17 cellular contexts compared by ENCODE assay signal in the genomic region with DNA sequence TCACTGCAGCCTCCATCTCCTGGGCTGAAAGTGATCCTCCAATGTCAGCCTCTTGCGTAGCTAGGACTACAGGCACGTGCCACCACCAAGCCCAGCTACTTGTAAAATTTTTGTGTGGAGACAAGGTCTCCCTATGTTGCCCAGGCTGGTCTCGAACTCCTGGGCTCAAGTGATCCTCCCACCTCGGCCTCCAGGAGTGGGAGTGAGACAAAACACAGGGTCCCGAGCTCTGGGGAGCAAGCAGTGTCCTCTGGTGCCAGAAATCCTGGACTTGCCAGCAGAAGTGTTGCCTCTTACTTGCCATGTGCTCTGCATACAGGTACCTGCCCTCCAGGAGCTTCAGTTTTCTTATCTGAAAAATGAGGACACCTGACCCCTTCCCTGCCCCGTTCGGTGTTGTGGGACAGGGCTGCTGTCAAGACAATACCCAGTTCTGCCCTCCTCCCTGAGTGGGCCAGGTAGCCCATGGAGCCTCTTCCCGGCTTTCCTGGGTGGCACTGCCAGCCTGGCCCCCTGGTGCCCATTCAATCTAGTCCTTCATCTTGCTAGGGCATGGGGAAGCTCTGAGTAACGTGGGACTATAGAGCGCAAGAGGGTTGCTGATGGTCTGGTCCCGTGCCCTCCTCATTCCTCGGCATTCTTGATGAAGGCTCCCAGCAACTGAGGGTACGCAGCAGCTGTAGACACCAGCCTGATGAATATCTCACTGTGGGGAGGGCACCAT.
DNase-seq lines count a peak whose midpoint lies in the region; ATAC-seq and TF ChIP-seq lines count a peak whose summit lies in the region.
"Had no signal": no experiment of that assay in that cellular context is flagged by ENCODE, and none has a peak within 500 bp of the region (broad histone marks: within the 10 kb centered on the region; RNA-seq: fewer than 3 reads in every experiment).

No MANE protein-coding gene starts in this region.

- WGBS in H9 (ENCODE audit: extremely low coverage, insufficient read length, low lambda C conversion rate), result no CpG with 5 or more reads among the region's 13 CpGs
- WGBS in endodermal cell (ENCODE audit: insufficient coverage in 1 of 2, insufficient read length in 1 of 2), 2 experiments, result 83 to 91% methylated on average over 8 to 13 of the region's 13 CpGs

- H3K79me1 ChIP-seq in H9 (ENCODE audit: insufficient read depth, low read depth, low read length, poor library complexity, severe bottlenecking), result no peaks in the 10 kb centered on the region

- H2BK120ac ChIP-seq in H9 (ENCODE audit: low read depth, low read length, poor library complexity, severe bottlenecking), result no peak overlapping the region

- H3K18ac ChIP-seq in H9 (ENCODE audit: insufficient read length, low read depth, low read length), result no peak overlapping the region

- H3K27ac Mint-ChIP-seq in activated CD8-positive, alpha-beta memory T cell treated with anti-CD3 and anti-CD28 coated beads, Interleukin-2, amount 10 ng/mL, durations not matched to agents 7 days and 5 days, result no peak overlapping the region
- H3K27ac Mint-ChIP-seq in H9, result no peak overlapping the region
- no peak overlapping the region for H3K27ac Mint-ChIP-seq in endodermal cell
- H3K27ac Mint-ChIP-seq: B cell, IgD-negative memory B cell had no signal

- ATAC-seq in activated CD8-positive, alpha-beta memory T cell treated with anti-CD3 and anti-CD28 coated beads, Interleukin-2, amount 10 ng/mL, durations not matched to agents 7 days and 5 days, result no peak
- ATAC-seq in foreskin keratinocyte, result no peak

- no peak overlapping the region for H2AK5ac ChIP-seq in H9 (ENCODE audit: insufficient read length, low read length)

- H3K4me3 ChIP-seq in endodermal cell (ENCODE audit: low read length), result no peak overlapping the region
- no peak overlapping the region for H3K4me3 ChIP-seq in osteoblast (ENCODE audit: insufficient read depth, low read length)

- H3K27ac ChIP-seq in H9 (ENCODE audit: insufficient read length, low read depth, low read length) (no peak overlapping the region), endodermal cell (ENCODE audit: low read depth, low read length) (no peak overlapping the region), osteoblast (ENCODE audit: low read depth, low read length) (no peak overlapping the region), RWPE1 (no peak overlapping the region), foreskin keratinocyte (no peak overlapping the region)
- H3K27ac ChIP-seq: HL-60 had no signal

- H3K9me3 ChIP-seq in H9 (ENCODE audit: control insufficient read depth, low read depth, low read length), result no peaks in the 10 kb centered on the region
- no peaks in the 10 kb centered on the region for H3K9me3 ChIP-seq in endodermal cell (ENCODE audit: control insufficient read depth, low read length)
- no peaks in the 10 kb centered on the region for H3K9me3 ChIP-seq in osteoblast (ENCODE audit: low read depth, low read length)

- H3K14ac ChIP-seq in H9 (ENCODE audit: insufficient read depth, low read length), result no peak overlapping the region

- H3K9ac ChIP-seq in H9 (ENCODE audit: extremely low read depth, insufficient read length, low read length) (no peak overlapping the region), endodermal cell (ENCODE audit: extremely low read depth, low read length, poor library complexity, severe bottlenecking) (no peak overlapping the region)

- H3K56ac ChIP-seq in H9 (ENCODE audit: insufficient read length, low read depth, low read length), result no peak overlapping the region

- no peak overlapping the region for H2BK15ac ChIP-seq in H9 (ENCODE audit: low read depth, low read length)

- no peak overlapping the region for H2AFZ ChIP-seq in H9 (ENCODE audit: low read length)
- no peak overlapping the region for H2AFZ ChIP-seq in osteoblast (ENCODE audit: low read length)

- no peak overlapping the region for H4K91ac ChIP-seq in H9 (ENCODE audit: insufficient read length, low read depth, low read length)

- no peak overlapping the region for H2BK20ac ChIP-seq in H9 (ENCODE audit: low read depth, low read length, poor library complexity, severe bottlenecking)

- CTCF ChIA-PET in activated CD8-positive, alpha-beta memory T cell treated with anti-CD3 and anti-CD28 coated beads, Interleukin-2, amount 10 ng/mL, durations not matched to agents 7 days and 5 days (lab: Charles Lee), result no interaction called here
- CTCF ChIA-PET in RWPE1 (lab: Yijun Ruan, JAX), result no interaction called here

- H3K4me2 ChIP-seq in H9 (ENCODE audit: insufficient read depth, insufficient read length, low read length) (no peak overlapping the region), osteoblast (ENCODE audit: insufficient read depth, low read length) (no peak overlapping the region)

- H2BK5ac ChIP-seq in H9 (ENCODE audit: insufficient read length, low read length), result no peak overlapping the region

- no peak for TF ChIP-seq CTCF in H9 (conservative IDR thresholded peaks at IDR 0.05)
- no peak for TF ChIP-seq CTCF in endodermal cell (conservative IDR thresholded peaks at IDR 0.05)
- no peak for TF ChIP-seq CTCF in osteoblast (IDR thresholded peaks at IDR 0.05; ENCODE audit: extremely low read depth, low read depth, low read length)
- TF ChIP-seq CTCF in RWPE1 (conservative IDR thresholded peaks at IDR 0.05; ENCODE audit: low read depth), result no peak
- TF ChIP-seq CTCF in foreskin keratinocyte (conservative IDR thresholded peaks at IDR 0.05), result no peak

- H2BK12ac ChIP-seq in H9 (ENCODE audit: insufficient read length, low read depth, low read length), result no peak overlapping the region

- peak; percentile 27 for DNase-seq in activated CD8-positive, alpha-beta memory T cell treated with anti-CD3 and anti-CD28 coated beads, Interleukin-2, amount 10 ng/mL, durations not matched to agents 7 days and 5 days
- DNase-seq in activated CD8-positive, alpha-beta memory T cell treated with anti-CD3 and anti-CD28 coated beads, Interleukin-2, amount 50 U/mL, for 4 hours, result no peak
- DNase-seq in H9 (peak; percentile 14), endodermal cell (peak; percentile 29), osteoblast (ENCODE audit: insufficient read length, low spot score, missing footprints) (peak; percentile 49), RWPE1 (ENCODE audit: low spot score) (no peak), foreskin keratinocyte (no peak), SIG-M5 (lab: John Stamatoyannopoulos, UW) (no peak)
- DNase-seq: DMS79 treated with DMSO at 0.1 percent for 48 hours, Karpas-422, NCI-H1417 treated with DMSO at 0.1 percent for 48 hours, NCI-H1930, NCI-H226, NCI-H524 had no signal

- H3K4me1 Mint-ChIP-seq in activated CD8-positive, alpha-beta memory T cell treated with anti-CD3 and anti-CD28 coated beads, Interleukin-2, amount 10 ng/mL, durations not matched to agents 7 days and 5 days, result no peaks in the 10 kb centered on the region
- no peaks in the 10 kb centered on the region for H3K4me1 Mint-ChIP-seq in H9
- no peaks in the 10 kb centered on the region for H3K4me1 Mint-ChIP-seq in endodermal cell
- H3K4me1 Mint-ChIP-seq: B cell, IgD-negative memory B cell had no signal

- no peak overlapping the region for H3K4me3 Mint-ChIP-seq in activated CD8-positive, alpha-beta memory T cell treated with anti-CD3 and anti-CD28 coated beads, Interleukin-2, amount 10 ng/mL, durations not matched to agents 7 days and 5 days
- H3K4me3 Mint-ChIP-seq in H9, result no peak overlapping the region
- H3K4me3 Mint-ChIP-seq in endodermal cell, result no peak overlapping the region
- H3K4me3 Mint-ChIP-seq: B cell, IgD-negative memory B cell had no signal

- no peak overlapping the region for H4K8ac ChIP-seq in H9 (replicated peaks; ENCODE audit: insufficient read length, low read depth, low read length)

- H4K5ac ChIP-seq in H9 (ENCODE audit: insufficient read length, low read depth, low read length), result no peak overlapping the region

- POLR2A ChIA-PET in RWPE1 (lab: Yijun Ruan, JAX; ENCODE audit: low non-redundant PET), result no interaction called here

- H3K23me2 ChIP-seq in H9 (ENCODE audit: insufficient read length, low read depth, low read length, poor library complexity, severe bottlenecking), result no peaks in the 10 kb centered on the region

- H3K4ac ChIP-seq in H9 (ENCODE audit: low read depth, low read length), result no peak overlapping the region

- no peaks in the 10 kb centered on the region for H3K27me3 Mint-ChIP-seq in activated CD8-positive, alpha-beta memory T cell treated with anti-CD3 and anti-CD28 coated beads, Interleukin-2, amount 10 ng/mL, durations not matched to agents 7 days and 5 days
- peaks cover 30% of the 10 kb centered on the region for H3K27me3 Mint-ChIP-seq in H9 (ENCODE audit: low read depth)
- H3K27me3 Mint-ChIP-seq in endodermal cell (ENCODE audit: insufficient read depth), result peaks cover 11% of the 10 kb centered on the region

- H3K36me3 Mint-ChIP-seq in activated CD8-positive, alpha-beta memory T cell treated with anti-CD3 and anti-CD28 coated beads, Interleukin-2, amount 10 ng/mL, durations not matched to agents 7 days and 5 days, result no peaks in the 10 kb centered on the region
- H3K36me3 Mint-ChIP-seq in H9 (ENCODE audit: insufficient read depth in 1 of 3, low read depth in 3 of 3) (peaks cover 0 to 3% (median 1%) of the 10 kb centered on the region in 3 experiments; a peak in 4 of 7 replicates), endodermal cell (ENCODE audit: low read depth) (no peaks in the 10 kb centered on the region)
- H3K36me3 Mint-ChIP-seq: IgD-negative memory B cell had no signal

- H3K9me3 Mint-ChIP-seq in activated CD8-positive, alpha-beta memory T cell treated with anti-CD3 and anti-CD28 coated beads, Interleukin-2, amount 10 ng/mL, durations not matched to agents 7 days and 5 days (ENCODE audit: low read depth), result no peaks in the 10 kb centered on the region
- H3K9me3 Mint-ChIP-seq in H9 (peaks cover 4 to 6% of the 10 kb centered on the region in 2 experiments; a peak in 4 of 5 replicates), endodermal cell (peaks cover 3% of the 10 kb centered on the region)

- H3K23ac ChIP-seq in H9 (ENCODE audit: insufficient read length, low read depth, low read length), result no peak overlapping the region

- H3K79me2 ChIP-seq in H9 (ENCODE audit: insufficient read depth, low read length), result no peaks in the 10 kb centered on the region
- H3K79me2 ChIP-seq in osteoblast (ENCODE audit: insufficient read depth, low read length), result no peaks in the 10 kb centered on the region

- no peak overlapping the region for H3T11ph ChIP-seq in H9 (ENCODE audit: low read length)

- no peaks in the 10 kb centered on the region for H3K4me1 ChIP-seq in H9 (ENCODE audit: insufficient read depth, low read length)
- H3K4me1 ChIP-seq in endodermal cell (ENCODE audit: control insufficient read depth, insufficient read depth, low read length), result no peaks in the 10 kb centered on the region
- no peaks in the 10 kb centered on the region for H3K4me1 ChIP-seq in osteoblast (ENCODE audit: insufficient read depth, low read length)
- H3K4me1 ChIP-seq in foreskin keratinocyte, result no peaks in the 10 kb centered on the region

- H4K20me1 ChIP-seq in H9 (ENCODE audit: control insufficient read depth, insufficient read depth, insufficient read length) (no peaks in the 10 kb centered on the region), osteoblast (ENCODE audit: insufficient read depth, low read length) (no peaks in the 10 kb centered on the region)

- no peaks in the 10 kb centered on the region for H3K36me3 ChIP-seq in endodermal cell (ENCODE audit: control insufficient read depth, insufficient read depth, low read length)
- no peaks in the 10 kb centered on the region for H3K36me3 ChIP-seq in osteoblast (ENCODE audit: insufficient read depth, low read length)

- H3K27me3 ChIP-seq in H9 (ENCODE audit: insufficient read depth, low read length) (no peaks in the 10 kb centered on the region), endodermal cell (ENCODE audit: control insufficient read depth, insufficient read depth, low read length, poor library complexity, severe bottlenecking) (no peaks in the 10 kb centered on the region), osteoblast (ENCODE audit: insufficient read depth, low read length) (no peaks in the 10 kb centered on the region), foreskin keratinocyte (no peaks in the 10 kb centered on the region)

Comparison
In these comparisons a context has a peak if more than half of its experiments do, and no peak if none do; other contexts are left out.
1. DNase-seq: peak in activated CD8-positive, alpha-beta memory T cell treated with anti-CD3 and anti-CD28 coated beads, Interleukin-2, amount 10 ng/mL, durations not matched to agents 7 days and 5 days (single experiment), H9 (single experiment), endodermal cell (single experiment) and osteoblast (single experiment); none in activated CD8-positive, alpha-beta memory T cell treated with anti-CD3 and anti-CD28 coated beads, Interleukin-2, amount 50 U/mL, for 4 hours (single experiment), RWPE1 (single experiment), foreskin keratinocyte (0 of 2) and SIG-M5 (single experiment).